7 cellular contexts compared by ENCODE assay signal in the genomic region with DNA sequence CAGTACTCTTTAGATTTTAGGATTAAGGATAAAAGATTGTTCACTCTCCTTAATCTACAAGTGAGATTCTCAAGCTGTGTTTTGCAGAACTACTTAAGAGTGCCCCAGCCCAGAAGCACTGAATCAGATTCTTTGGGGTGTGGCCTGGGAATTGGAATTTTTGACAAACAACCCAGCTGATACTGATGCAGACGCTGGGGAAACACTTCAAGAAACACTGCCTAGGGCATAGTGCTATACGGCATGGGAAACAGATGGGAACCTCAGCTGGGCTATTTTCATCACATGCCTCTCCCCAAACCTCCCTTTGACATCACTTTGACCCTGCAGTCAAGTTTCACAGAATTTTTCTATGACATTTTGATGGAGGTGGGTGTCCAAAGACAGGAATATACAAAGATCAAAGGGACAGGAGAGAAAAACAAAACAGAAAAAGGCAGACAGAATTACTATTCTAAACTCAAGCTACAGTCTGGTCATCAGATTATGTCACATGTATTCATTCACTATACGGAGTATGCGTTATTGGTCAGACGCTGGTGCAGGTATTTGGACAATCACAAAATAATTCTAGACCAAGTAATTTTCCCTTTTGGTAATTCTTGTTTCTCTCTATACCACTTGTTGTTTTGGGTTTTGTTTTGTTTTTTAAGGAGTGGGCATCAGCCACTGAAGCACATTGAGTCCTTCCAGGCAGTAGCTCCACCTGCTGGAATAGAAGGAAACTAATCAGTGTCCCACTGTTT.
DNase-seq lines count a peak whose midpoint lies in the region; ATAC-seq and TF ChIP-seq lines count a peak whose summit lies in the region.
"Not testable (repeated sequence)": the region's sequence is repeated elsewhere in the genome, so short reads cannot be mapped to it uniquely, and the experiment has no call there.

No MANE protein-coding gene starts in this region.

- peak overlapping the region; percentile 1 for H2AFZ ChIP-seq in HCT116 (ENCODE audit: low read depth, low read length, poor library complexity, severe bottlenecking)

- H3K27ac Mint-ChIP-seq in nephron, result not testable (repeated sequence)

- H3K4me3 ChIP-seq in HCT116 (replicated peaks in 1 of 2; ENCODE audit: low read depth in 1 of 2, low read length in 2 of 2); LNCaP clone FGC (ENCODE audit: low read depth, low read length); ascending aorta: not testable (repeated sequence)

- H3K27ac ChIP-seq in HCT116 (ENCODE audit: low read depth, low read length); ascending aorta: not testable (repeated sequence)

- POLR2A ChIA-PET in HCT116 (lab: Charles Lee), result interaction anchor here (0.9 kb wide), 1 partner anchor 240 kb away, joined by 3 read pairs; no protein-coding TSS in a partner anchor

- not testable (repeated sequence) for H3K9me3 Mint-ChIP-seq in nephron

- not testable (repeated sequence) for H3K79me2 ChIP-seq in HCT116 (ENCODE audit: insufficient read depth, low read length)

- TF ChIP-seq RAD21 in HCT116 (IDR thresholded peaks at IDR 0.05; ENCODE audit: low read depth), result peak; percentile 77

- not testable (repeated sequence) for H3K4me2 ChIP-seq in HCT116 (ENCODE audit: low read length)

- TF ChIP-seq CTCF in HCT116 (IDR thresholded peaks at IDR 0.05 in 2 of 3, conservative IDR thresholded peaks at IDR 0.05 in 1 of 3; ENCODE audit: borderline replicate concordance in 1 of 3, insufficient read depth in 1 of 3, low read depth in 2 of 3, low read length in 2 of 3) (peak; percentile 75 to 79 (median 78)), LNCaP clone FGC (IDR thresholded peaks at IDR 0.05; ENCODE audit: control insufficient read depth, extremely low read depth, insufficient read depth) (peak; percentile 77), ascending aorta (IDR thresholded peaks at IDR 0.05) (peak; percentile 59 to 73 (median 72)), nephron (IDR thresholded peaks at IDR 0.05; ENCODE audit: unreplicated experiment in 3 of 3) (peak; percentile 78 to 84 (median 78))

- H3K9me3 ChIP-seq in HCT116 (ENCODE audit: control insufficient read depth in 1 of 2, insufficient read depth in 1 of 2, low read depth in 1 of 2, low read length in 2 of 2); ascending aorta: not testable (repeated sequence)

- not testable (repeated sequence) for H3K27me3 ChIP-seq in HCT116 (ENCODE audit: insufficient read depth, low read length); ascending aorta

- intact Hi-C loops in HCT116 (cut with micrococcal nuclease), result loop anchor here (1.0 to 2.0 kb wide), 2 partner anchors 144 to 239 kb away; no protein-coding TSS in a partner anchor
- intact Hi-C loops in ascending aorta (cut with DNase I), result loop anchor here (2.0 to 5.0 kb wide), 2 partner anchors 77 to 236 kb away; partner anchors contain the start of gene TNFAIP3

- not testable (repeated sequence) for H3K4me1 Mint-ChIP-seq in nephron

- H3K4me1 ChIP-seq in HCT116 (ENCODE audit: control insufficient read depth in 1 of 2, insufficient read depth in 2 of 2, low read length in 2 of 2); ascending aorta: not testable (repeated sequence)

- H3K36me3 Mint-ChIP-seq in nephron (ENCODE audit: low read depth), result not testable (repeated sequence)

- RAD21 ChIA-PET in HCT116 (lab: Charles Lee; ENCODE audit: low non-redundant PET in 1 of 2, low total read pairs in 2 of 2, uncharacterized antibody in 2 of 2, unreplicated experiment in 2 of 2), result not testable (repeated sequence)

- ATAC-seq in HCT116, result peak; percentile 95

- not testable (repeated sequence) for H3K9ac ChIP-seq in HCT116 (ENCODE audit: low read length)

- not testable (repeated sequence) for H3K4me3 Mint-ChIP-seq in nephron

- DNase-seq in GM04504 (ENCODE audit: low read depth) (peak; percentile 47), HCT116 (ENCODE audit: low read depth, low spot score) (peak; percentile 19), SIG-M5 treated with dmso at 0.1 percent for 504 hours (lab: John Stamatoyannopoulos, UW; ENCODE audit: unreplicated experiment) (peak; percentile 56), globus pallidus (ENCODE audit: low spot score) (peak; percentile 11)
- not testable (repeated sequence) for DNase-seq in LNCaP clone FGC (ENCODE audit: low read depth); ascending aorta (ENCODE audit: low spot score in 2 of 2)

- CTCF ChIA-PET in HCT116 (lab: Charles Lee), result interaction anchor here (0.6 to 1.9 kb wide), 16 partner anchors 10 to 236 kb away, joined by 3 to 16 read pairs (median 3); partner anchors contain the start of gene TNFAIP3

- not testable (repeated sequence) for H3K27me3 Mint-ChIP-seq in nephron (ENCODE audit: low read depth)

- H4K20me1 ChIP-seq in HCT116 (ENCODE audit: insufficient read depth), result not testable (repeated sequence)

- H3K36me3 ChIP-seq in HCT116 (ENCODE audit: control insufficient read depth in 1 of 2, insufficient read depth in 2 of 2, low read length in 2 of 2); ascending aorta: not testable (repeated sequence)

- BruUV-seq in HCT116 (replicated peaks; lab: Mats Ljungman, UMichigan), result not testable (repeated sequence)

- not testable (repeated sequence) for TF ChIP-seq POLR2A in HCT116 (IDR thresholded peaks at IDR 0.05; ENCODE audit: borderline replicate concordance, extremely low read depth, insufficient read depth, insufficient read length)

- H3K9me2 ChIP-seq in HCT116 (ENCODE audit: insufficient read depth), result not testable (repeated sequence)
